Comparison of ENCODE assay signal across 8 cellular contexts in genomic region chr20:34363062-34364012, GRCh38. TPM values are rescaled to one million over a fixed set of nuclear protein-coding genes. Genes with fewer than 3 reads are reported as not detected.
A peak's percentile ranks its signal among the peaks of the same experiment; 100 is the strongest.
DNase-seq lines count a peak whose midpoint lies in the region; ATAC-seq and TF ChIP-seq lines count a peak whose summit lies in the region.

Gene ITCH (plus strand): TSS chr20:34363273. CDS start chr20:34393812, 30,539 bp downstream.

- DNase-seq in AG10803 (ENCODE audit: low read depth): peak; percentile 94
- DNase-seq in NCI-H460 (ENCODE audit: extremely low read depth, low read depth): peak; percentile 93
- peak; percentile 89 for DNase-seq in activated CD4-positive, alpha-beta T cell treated with anti-CD3 and anti-CD28 coated beads for 1 hour
- DNase-seq in cerebellum (ENCODE audit: low spot score): peak; percentile 94
- DNase-seq in kidney epithelial cell (ENCODE audit: low read depth): peak; percentile 85
- DNase-seq in stimulated activated CD4-positive, alpha-beta T cell treated with anti-CD3 and anti-CD28 coated beads, Interleukin-15, amount 100 ng/mL, for 48 hours (ENCODE audit: low read depth in 2 of 2): peak; percentile 90 to 91

- peaks cover 1% of the 10 kb centered on the region for H3K36me3 ChIP-seq in kidney epithelial cell (ENCODE audit: control insufficient read depth, insufficient read depth, low read length)

- H3K4me3 ChIP-seq in AG10803 (ENCODE audit: low read length): peak within 1 kb of the TSS; percentile 83
- peak within 1 kb of the TSS; percentile 65 for H3K4me3 ChIP-seq in kidney epithelial cell (ENCODE audit: low read depth, low read length)

- ATAC-seq in GM19043 (IDR thresholded peaks at IDR 0.05; ENCODE audit: low read depth, unreplicated experiment): peak; percentile 93
- peak; percentile 88 for ATAC-seq in HG03378 (IDR thresholded peaks at IDR 0.05; ENCODE audit: unreplicated experiment)

- no peaks in the 10 kb centered on the region for H3K27me3 ChIP-seq in kidney epithelial cell (ENCODE audit: control insufficient read depth, insufficient read depth, low read length)

- TF ChIP-seq CTCF in AG10803 (conservative IDR thresholded peaks at IDR 0.05; ENCODE audit: low read length) (no peak), kidney epithelial cell (IDR thresholded peaks at IDR 0.05; ENCODE audit: insufficient read depth, low read length, poor library complexity, severe bottlenecking) (no peak)

RNA-seq across cellular contexts. Expression of gene ITCH, which starts in this region (rescaled TPM):
- 52.2 and 55.3 TPM in 2 replicates for total RNA-seq in NCI-H460 (2014; rRNA removed; shearing (Covaris generic))
- 19.5 and 21.8 TPM in 2 replicates for polyA plus RNA-seq in NCI-H460 (2014; cell fraction: nucleus; rRNA removed)
- total RNA-seq in cerebellum (59.1 TPM), kidney epithelial cell (47.8 and 53.5 TPM in 2 replicates)

Comparison
In these comparisons a context has a peak if more than half of its experiments do, and no peak if none do; other contexts are left out.
1. Peak in every context shown above with its lines: DNase-seq, ATAC-seq and H3K4me3 ChIP-seq.